Comparison of ENCODE assay signal across 13 cellular contexts in the genomic region with DNA sequence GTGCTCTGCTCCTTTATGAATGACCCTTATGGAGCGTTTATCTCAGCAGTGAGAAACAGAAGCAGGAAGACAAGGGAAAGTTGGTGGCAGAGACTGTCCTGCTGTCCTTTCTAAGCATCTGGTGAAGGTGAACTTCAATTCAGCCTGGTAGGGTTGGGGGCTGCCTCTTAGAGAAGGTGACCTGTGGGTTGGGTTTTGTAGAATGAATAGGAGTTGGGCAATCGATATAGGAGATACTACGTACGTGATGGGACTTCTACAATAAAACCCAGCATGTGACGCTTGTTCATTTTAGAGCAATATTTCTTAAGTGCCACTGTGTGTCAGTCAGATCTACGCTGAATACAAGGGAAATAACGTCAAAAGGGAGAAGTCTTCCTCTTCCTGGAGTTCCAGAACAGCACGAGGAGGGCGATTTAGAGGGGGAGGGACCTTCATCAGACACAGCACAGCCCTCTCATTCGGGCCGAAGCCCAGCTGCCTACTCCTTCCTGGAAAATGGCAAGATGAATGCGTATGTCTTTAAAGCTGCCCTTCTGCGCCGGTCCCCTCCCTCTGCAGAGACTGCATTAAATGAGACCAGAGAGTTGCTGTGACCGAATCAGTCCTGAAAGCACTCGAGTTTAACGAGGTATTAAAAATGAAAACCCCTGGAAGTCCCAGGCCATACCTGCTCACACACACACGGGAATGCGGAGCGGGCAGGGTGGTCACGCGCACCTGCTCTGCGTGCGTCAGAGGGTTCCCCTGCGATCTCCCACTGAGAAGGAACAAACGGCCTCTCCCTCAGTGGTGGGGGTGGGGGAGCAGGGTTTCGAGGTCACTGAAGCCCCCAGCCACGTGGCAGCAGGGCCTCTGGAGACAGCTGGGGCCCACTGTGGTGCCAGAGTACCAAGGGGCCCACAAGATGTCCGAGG.
DNase-seq lines count a peak whose midpoint lies in the region; ATAC-seq and TF ChIP-seq lines count a peak whose summit lies in the region.
"Had no signal": no experiment of that assay in that cellular context is flagged by ENCODE, and none has a peak within 500 bp of the region (broad histone marks: within the 10 kb centered on the region; RNA-seq: fewer than 3 reads in every experiment).

No MANE protein-coding gene starts in this region.

- peak overlapping the region; percentile 38 for H3K4me2 ChIP-seq in SU-DHL-6 (ENCODE audit: low read depth, low read length, poor library complexity, severe bottlenecking)

- no peaks in the 10 kb centered on the region for H3K27me3 ChIP-seq in SU-DHL-6 (ENCODE audit: low read length)
- no peaks in the 10 kb centered on the region for H3K27me3 ChIP-seq in H7 (ENCODE audit: control insufficient read depth, insufficient read depth, low read length)
- H3K27me3 ChIP-seq: ascending aorta had no signal

- no peaks in the 10 kb centered on the region for H3K9me3 ChIP-seq in SU-DHL-6 (ENCODE audit: insufficient read depth, low read length)
- H3K9me3 ChIP-seq: ascending aorta had no signal

- TF ChIP-seq CTCF in GM12865 (IDR thresholded peaks at IDR 0.05; ENCODE audit: insufficient read depth, low read depth, low read length, missing control alignments): no peak
- TF ChIP-seq CTCF in SU-DHL-6 (IDR thresholded peaks at IDR 0.05; ENCODE audit: insufficient read depth, low read length, poor library complexity, severe bottlenecking): no peak
- TF ChIP-seq CTCF in nephron progenitor cell (IDR thresholded peaks at IDR 0.05): no peak

- H2AFZ ChIP-seq in SU-DHL-6 (ENCODE audit: low read depth, low read length, severe bottlenecking): no peak overlapping the region

- H3K36me3 ChIP-seq in SU-DHL-6 (ENCODE audit: low read length) (no peaks in the 10 kb centered on the region), H7 (replicated peaks; ENCODE audit: control insufficient read depth, insufficient read depth, low read length) (no peaks in the 10 kb centered on the region)
- H3K36me3 ChIP-seq: ascending aorta had no signal

- H4K20me1 ChIP-seq in SU-DHL-6 (ENCODE audit: low read depth, low read length): no peaks in the 10 kb centered on the region

- peak overlapping the region; percentile 42 for H3K9ac ChIP-seq in SU-DHL-6 (ENCODE audit: low read length)

- no peaks in the 10 kb centered on the region; the same call in none of the 2 replicates for H3F3A ChIP-seq in SU-DHL-6 (ENCODE audit: insufficient read depth)

- H3K4me3 ChIP-seq in GM12865 (ENCODE audit: low read depth, low read length) (peak overlapping the region; percentile 31), SU-DHL-6 (ENCODE audit: insufficient read depth, low read length, poor library complexity, severe bottlenecking) (no peak overlapping the region), H7 (ENCODE audit: insufficient read depth, low read depth, low read length) (no peak overlapping the region)
- H3K4me3 ChIP-seq: ascending aorta had no signal

- peak overlapping the region; percentile 42 for H3K27ac Mint-ChIP-seq in nephron progenitor cell
- H3K27ac Mint-ChIP-seq: activated CD4-positive, alpha-beta T cell treated with anti-CD3 and anti-CD28 coated beads, Interleukin-2, amount 10 ng/mL, durations not matched to agents 24 days and 14 days had no signal

- H3K4me3 Mint-ChIP-seq in nephron progenitor cell: peak overlapping the region; percentile 36
- H3K4me3 Mint-ChIP-seq: activated CD4-positive, alpha-beta T cell treated with anti-CD3 and anti-CD28 coated beads, Interleukin-2, amount 10 ng/mL, durations not matched to agents 24 days and 14 days; CD4-positive, alpha-beta memory T cell had no signal

- H3K9me3 Mint-ChIP-seq in nephron progenitor cell: no peaks in the 10 kb centered on the region
- H3K9me3 Mint-ChIP-seq: activated CD4-positive, alpha-beta T cell treated with anti-CD3 and anti-CD28 coated beads, Interleukin-2, amount 10 ng/mL, durations not matched to agents 24 days and 14 days had no signal

- peak; percentile 65 for DNase-seq in GM12865 (ENCODE audit: low read depth)
- no peak for DNase-seq in nephron progenitor cell
- no peak for DNase-seq in HuH-7 (ENCODE audit: low spot score)
- DNase-seq in stimulated activated CD4-positive, alpha-beta T cell treated with anti-CD3 and anti-CD28 coated beads, Interleukin-12 subunit alpha, Interleukin-12 subunit beta, amount 100 ng/mL, for 4 hours: no peak
- DNase-seq in H7: no peak
- DNase-seq: activated CD4-positive, alpha-beta T cell treated with anti-CD3 and anti-CD28 coated beads, Interleukin-2, amount 10 ng/mL, durations not matched to agents 24 days and 14 days; CD4-positive, alpha-beta memory T cell; KBM-7; substantia nigra had no signal

- peaks cover 5% of the 10 kb centered on the region for H3K36me3 Mint-ChIP-seq in nephron progenitor cell (ENCODE audit: low read depth)
- H3K36me3 Mint-ChIP-seq: CD4-positive, alpha-beta memory T cell had no signal

- peaks cover 60% of the 10 kb centered on the region for H3K4me1 Mint-ChIP-seq in nephron progenitor cell
- H3K4me1 Mint-ChIP-seq: activated CD4-positive, alpha-beta T cell treated with anti-CD3 and anti-CD28 coated beads, Interleukin-2, amount 10 ng/mL, durations not matched to agents 24 days and 14 days; CD4-positive, alpha-beta memory T cell had no signal

- ATAC-seq in GM21786 (IDR thresholded peaks at IDR 0.05; ENCODE audit: unreplicated experiment) (peak; percentile 44), GM18511 (IDR thresholded peaks at IDR 0.05; ENCODE audit: unreplicated experiment) (no peak)

- H3K9me2 ChIP-seq in SU-DHL-6 (replicated peaks; ENCODE audit: insufficient read depth, low read length): no peaks in the 10 kb centered on the region

- H3K79me2 ChIP-seq in SU-DHL-6 (ENCODE audit: insufficient read depth, low read length): no peaks in the 10 kb centered on the region

- H3K27ac ChIP-seq in SU-DHL-6 (ENCODE audit: low read depth, low read length): peak overlapping the region; percentile 69
- H3K27ac ChIP-seq: ascending aorta had no signal

- peaks cover 6% of the 10 kb centered on the region for H3K27me3 Mint-ChIP-seq in nephron progenitor cell (ENCODE audit: low read depth, poor library complexity)
- H3K27me3 Mint-ChIP-seq: activated CD4-positive, alpha-beta T cell treated with anti-CD3 and anti-CD28 coated beads, Interleukin-2, amount 10 ng/mL, durations not matched to agents 24 days and 14 days; CD4-positive, alpha-beta memory T cell had no signal
